In the genomic region with DNA sequence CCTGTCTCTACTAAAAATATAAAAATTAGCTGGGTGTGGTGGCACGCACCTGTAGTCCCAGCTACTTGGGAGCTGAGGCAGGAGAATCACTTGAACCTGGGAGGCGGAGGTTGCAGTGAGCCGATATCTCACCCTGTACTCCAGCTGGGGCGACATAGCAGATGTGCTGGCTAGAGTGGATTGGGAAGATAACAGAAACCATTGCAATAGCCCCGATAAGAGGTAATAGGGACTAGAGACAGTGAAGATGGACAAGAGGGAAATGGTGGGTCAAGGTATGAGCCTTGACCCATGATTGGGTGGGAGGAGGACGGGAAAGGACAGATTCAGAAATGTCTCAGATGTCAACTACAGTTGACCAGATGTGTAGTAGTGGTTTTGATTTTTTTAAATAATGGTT, we compare ENCODE assay signal across 2 cellular contexts.
A peak's percentile ranks its signal among the peaks of the same experiment; 100 is the strongest.
TF ChIP-seq lines count a peak whose summit lies in the region.

No MANE protein-coding gene starts in this region.

TF ChIP-seq in GM12878, 131 proteins besides CTCF, POLR2A, EP300 and RAD21:
- TF ChIP-seq, protein P1, sequence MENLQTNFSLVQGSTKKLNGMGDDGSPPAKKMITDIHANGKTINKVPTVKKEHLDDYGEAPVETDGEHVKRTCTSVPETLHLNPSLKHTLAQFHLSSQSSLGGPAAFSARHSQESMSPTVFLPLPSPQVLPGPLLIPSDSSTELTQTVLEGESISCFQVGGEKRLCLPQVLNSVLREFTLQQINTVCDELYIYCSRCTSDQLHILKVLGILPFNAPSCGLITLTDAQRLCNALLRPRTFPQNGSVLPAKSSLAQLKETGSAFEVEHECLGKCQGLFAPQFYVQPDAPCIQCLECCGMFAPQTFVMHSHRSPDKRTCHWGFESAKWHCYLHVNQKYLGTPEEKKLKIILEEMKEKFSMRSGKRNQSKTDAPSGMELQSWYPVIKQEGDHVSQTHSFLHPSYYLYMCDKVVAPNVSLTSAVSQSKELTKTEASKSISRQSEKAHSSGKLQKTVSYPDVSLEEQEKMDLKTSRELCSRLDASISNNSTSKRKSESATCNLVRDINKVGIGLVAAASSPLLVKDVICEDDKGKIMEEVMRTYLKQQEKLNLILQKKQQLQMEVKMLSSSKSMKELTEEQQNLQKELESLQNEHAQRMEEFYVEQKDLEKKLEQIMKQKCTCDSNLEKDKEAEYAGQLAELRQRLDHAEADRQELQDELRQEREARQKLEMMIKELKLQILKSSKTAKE (IDR thresholded peaks at IDR 0.05; ENCODE audit: low read depth, poor library complexity, severe bottlenecking) = no peak
- TF ChIP-seq PAX5 (IDR thresholded peaks at IDR 0.05; ENCODE audit: borderline replicate concordance, low read depth, low read length) = no peak
- TF ChIP-seq EED (IDR thresholded peaks at IDR 0.05; ENCODE audit: low read depth) = 0 out of 2 replicates have a peak, but pooled peaks have one; percentile 20
- no peak for TF ChIP-seq SIX5 (IDR thresholded peaks at IDR 0.05; ENCODE audit: low read depth, low read length, severe bottlenecking)
- no peak for TF ChIP-seq ZNF622 (IDR thresholded peaks at IDR 0.05)
- TF ChIP-seq, protein P2, sequence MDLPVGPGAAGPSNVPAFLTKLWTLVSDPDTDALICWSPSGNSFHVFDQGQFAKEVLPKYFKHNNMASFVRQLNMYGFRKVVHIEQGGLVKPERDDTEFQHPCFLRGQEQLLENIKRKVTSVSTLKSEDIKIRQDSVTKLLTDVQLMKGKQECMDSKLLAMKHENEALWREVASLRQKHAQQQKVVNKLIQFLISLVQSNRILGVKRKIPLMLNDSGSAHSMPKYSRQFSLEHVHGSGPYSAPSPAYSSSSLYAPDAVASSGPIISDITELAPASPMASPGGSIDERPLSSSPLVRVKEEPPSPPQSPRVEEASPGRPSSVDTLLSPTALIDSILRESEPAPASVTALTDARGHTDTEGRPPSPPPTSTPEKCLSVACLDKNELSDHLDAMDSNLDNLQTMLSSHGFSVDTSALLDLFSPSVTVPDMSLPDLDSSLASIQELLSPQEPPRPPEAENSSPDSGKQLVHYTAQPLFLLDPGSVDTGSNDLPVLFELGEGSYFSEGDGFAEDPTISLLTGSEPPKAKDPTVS (IDR thresholded peaks at IDR 0.05; ENCODE audit: low read depth, low read length) = no peak
- no peak for TF ChIP-seq MYB (IDR thresholded peaks at IDR 0.05; ENCODE audit: borderline replicate concordance, low read depth, low read length)
- no peak for TF ChIP-seq TAF1 (IDR thresholded peaks at IDR 0.05; ENCODE audit: borderline replicate concordance, low read depth, low read length)

TF ChIP-seq in SK-N-SH treated with all-trans-retinoic acid at 6 μM for 48 hours, 23 proteins besides CTCF, POLR2A, EP300 and RAD21 (continued from another document):
- TF ChIP-seq PATZ1 (CRISPR knock-in tag; IDR thresholded peaks at IDR 0.05; ENCODE audit: borderline replicate concordance) = no peak
- no peak for TF ChIP-seq ZNF8 (CRISPR knock-in tag; IDR thresholded peaks at IDR 0.05)
- no peak for TF ChIP-seq POU6F1 (CRISPR knock-in tag; IDR thresholded peaks at IDR 0.05; ENCODE audit: borderline replicate concordance, low read depth)
- TF ChIP-seq, protein P3, sequence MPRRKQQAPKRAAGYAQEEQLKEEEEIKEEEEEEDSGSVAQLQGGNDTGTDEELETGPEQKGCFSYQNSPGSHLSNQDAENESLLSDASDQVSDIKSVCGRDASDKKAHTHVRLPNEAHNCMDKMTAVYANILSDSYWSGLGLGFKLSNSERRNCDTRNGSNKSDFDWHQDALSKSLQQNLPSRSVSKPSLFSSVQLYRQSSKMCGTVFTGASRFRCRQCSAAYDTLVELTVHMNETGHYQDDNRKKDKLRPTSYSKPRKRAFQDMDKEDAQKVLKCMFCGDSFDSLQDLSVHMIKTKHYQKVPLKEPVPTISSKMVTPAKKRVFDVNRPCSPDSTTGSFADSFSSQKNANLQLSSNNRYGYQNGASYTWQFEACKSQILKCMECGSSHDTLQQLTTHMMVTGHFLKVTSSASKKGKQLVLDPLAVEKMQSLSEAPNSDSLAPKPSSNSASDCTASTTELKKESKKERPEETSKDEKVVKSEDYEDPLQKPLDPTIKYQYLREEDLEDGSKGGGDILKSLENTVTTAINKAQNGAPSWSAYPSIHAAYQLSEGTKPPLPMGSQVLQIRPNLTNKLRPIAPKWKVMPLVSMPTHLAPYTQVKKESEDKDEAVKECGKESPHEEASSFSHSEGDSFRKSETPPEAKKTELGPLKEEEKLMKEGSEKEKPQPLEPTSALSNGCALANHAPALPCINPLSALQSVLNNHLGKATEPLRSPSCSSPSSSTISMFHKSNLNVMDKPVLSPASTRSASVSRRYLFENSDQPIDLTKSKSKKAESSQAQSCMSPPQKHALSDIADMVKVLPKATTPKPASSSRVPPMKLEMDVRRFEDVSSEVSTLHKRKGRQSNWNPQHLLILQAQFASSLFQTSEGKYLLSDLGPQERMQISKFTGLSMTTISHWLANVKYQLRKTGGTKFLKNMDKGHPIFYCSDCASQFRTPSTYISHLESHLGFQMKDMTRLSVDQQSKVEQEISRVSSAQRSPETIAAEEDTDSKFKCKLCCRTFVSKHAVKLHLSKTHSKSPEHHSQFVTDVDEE (CRISPR knock-in tag; IDR thresholded peaks at IDR 0.05) = no peak
- TF ChIP-seq ZFP30 (CRISPR knock-in tag; IDR thresholded peaks at IDR 0.05) = no peak
- no peak for TF ChIP-seq ESRRG (CRISPR knock-in tag; IDR thresholded peaks at IDR 0.05)
- no peak for TF ChIP-seq GLIS3 (CRISPR knock-in tag; IDR thresholded peaks at IDR 0.05)
- TF ChIP-seq CSDC2 (CRISPR knock-in tag; IDR thresholded peaks at IDR 0.05) = no peak
- no peak for TF ChIP-seq ARNTL (CRISPR knock-in tag; IDR thresholded peaks at IDR 0.05; ENCODE audit: borderline replicate concordance, low read depth)
- no peak for TF ChIP-seq RARB (CRISPR knock-in tag; IDR thresholded peaks at IDR 0.05)
- no peak for TF ChIP-seq BACH2 (CRISPR knock-in tag; IDR thresholded peaks at IDR 0.05; ENCODE audit: borderline replicate concordance)
- TF ChIP-seq, protein P4, sequence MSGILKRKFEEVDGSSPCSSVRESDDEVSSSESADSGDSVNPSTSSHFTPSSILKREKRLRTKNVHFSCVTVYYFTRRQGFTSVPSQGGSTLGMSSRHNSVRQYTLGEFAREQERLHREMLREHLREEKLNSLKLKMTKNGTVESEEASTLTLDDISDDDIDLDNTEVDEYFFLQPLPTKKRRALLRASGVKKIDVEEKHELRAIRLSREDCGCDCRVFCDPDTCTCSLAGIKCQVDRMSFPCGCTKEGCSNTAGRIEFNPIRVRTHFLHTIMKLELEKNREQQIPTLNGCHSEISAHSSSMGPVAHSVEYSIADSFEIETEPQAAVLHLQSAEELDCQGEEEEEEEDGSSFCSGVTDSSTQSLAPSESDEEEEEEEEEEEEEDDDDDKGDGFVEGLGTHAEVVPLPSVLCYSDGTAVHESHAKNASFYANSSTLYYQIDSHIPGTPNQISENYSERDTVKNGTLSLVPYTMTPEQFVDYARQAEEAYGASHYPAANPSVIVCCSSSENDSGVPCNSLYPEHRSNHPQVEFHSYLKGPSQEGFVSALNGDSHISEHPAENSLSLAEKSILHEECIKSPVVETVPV (CRISPR knock-in tag; IDR thresholded peaks at IDR 0.05) = no peak
- no peak for TF ChIP-seq ZC3H10 (CRISPR knock-in tag; IDR thresholded peaks at IDR 0.05)
- no peak for TF ChIP-seq PPARA (CRISPR knock-in tag; IDR thresholded peaks at IDR 0.05; ENCODE audit: borderline replicate concordance)
- TF ChIP-seq SNAI2 (CRISPR knock-in tag; IDR thresholded peaks at IDR 0.05) = no peak
TF ChIP-seq in SK-N-SH treated with all-trans-retinoic acid at 6 μM for 48 hours: peak in this region for 0.
